1 cellular context compared by ENCODE assay signal in genomic region chr16:89918453-89919347, GRCh38.
A peak's percentile ranks its signal among the peaks of the same experiment; 100 is the strongest.
TF ChIP-seq lines count a peak whose summit lies in the region.

TSS of gene MC1R (plus strand) at chr16:89918862. CDS start at chr16:89919259, 397 bp downstream.

TF ChIP-seq in HEK293, 187 proteins besides CTCF, POLR2A, EP300 and RAD21 (continued from another document):
- TF ChIP-seq ZNF792 (tag by site-specific recombination; IDR thresholded peaks at IDR 0.05) (no peak), ZNF423 (tag by site-specific recombination; IDR thresholded peaks at IDR 0.05) (0 out of 2 replicates have a peak, but pooled peaks have one; percentile 25), WT1 (tag by site-specific recombination; IDR thresholded peaks at IDR 0.05) (no peak), ZBTB17 (tag by site-specific recombination; IDR thresholded peaks at IDR 0.05) (0 out of 2 replicates have a peak, but pooled peaks have one; percentile 25), ZNF544 (tag by site-specific recombination; IDR thresholded peaks at IDR 0.05) (no peak), RBAK (tag by site-specific recombination; IDR thresholded peaks at IDR 0.05) (no peak), SP2 (tag by site-specific recombination; IDR thresholded peaks at IDR 0.05) (peak; percentile 20; the same call in 1 of the 2 replicates), ZIC2 (tag by site-specific recombination; IDR thresholded peaks at IDR 0.05) (peak; percentile 6; the same call in 1 of the 2 replicates), ZNF335 (tag by site-specific recombination; conservative IDR thresholded peaks at IDR 0.05) (peak; percentile 82), HOXC10 (CRISPR knock-in tag; IDR thresholded peaks at IDR 0.05) (no peak), ZNF146 (tag by site-specific recombination; IDR thresholded peaks at IDR 0.05) (no peak), ZNF280D (tag by site-specific recombination; IDR thresholded peaks at IDR 0.05) (no peak), GLIS1 (tag by site-specific recombination; IDR thresholded peaks at IDR 0.05) (peak; percentile 71), SP3 (tag by site-specific recombination; IDR thresholded peaks at IDR 0.05) (peak; percentile 68), ZNF660 (tag by site-specific recombination; IDR thresholded peaks at IDR 0.05) (0 out of 2 replicates have a peak, but pooled peaks have one; percentile 12), ZFHX2 (tag by site-specific recombination; conservative IDR thresholded peaks at IDR 0.05) (peak; percentile 54), EGR2 (tag by site-specific recombination; IDR thresholded peaks at IDR 0.05; ENCODE audit: low read depth) (peak; percentile 55), ZNF777 (tag by site-specific recombination; IDR thresholded peaks at IDR 0.05; ENCODE audit: borderline replicate concordance) (no peak), KLF9 (tag by site-specific recombination; IDR thresholded peaks at IDR 0.05; ENCODE audit: low read depth) (peak; percentile 82), ZNF580 (tag by site-specific recombination; IDR thresholded peaks at IDR 0.05) (no peak), KLF8 (tag by site-specific recombination; IDR thresholded peaks at IDR 0.05) (peak; percentile 10; the same call in 1 of the 2 replicates), KLF1 (tag by site-specific recombination; IDR thresholded peaks at IDR 0.05) (peak; percentile 44), ZSCAN30 (tag by site-specific recombination; IDR thresholded peaks at IDR 0.05) (no peak)
